ENCODE assay signal across 8 cellular contexts in the genomic region with DNA sequence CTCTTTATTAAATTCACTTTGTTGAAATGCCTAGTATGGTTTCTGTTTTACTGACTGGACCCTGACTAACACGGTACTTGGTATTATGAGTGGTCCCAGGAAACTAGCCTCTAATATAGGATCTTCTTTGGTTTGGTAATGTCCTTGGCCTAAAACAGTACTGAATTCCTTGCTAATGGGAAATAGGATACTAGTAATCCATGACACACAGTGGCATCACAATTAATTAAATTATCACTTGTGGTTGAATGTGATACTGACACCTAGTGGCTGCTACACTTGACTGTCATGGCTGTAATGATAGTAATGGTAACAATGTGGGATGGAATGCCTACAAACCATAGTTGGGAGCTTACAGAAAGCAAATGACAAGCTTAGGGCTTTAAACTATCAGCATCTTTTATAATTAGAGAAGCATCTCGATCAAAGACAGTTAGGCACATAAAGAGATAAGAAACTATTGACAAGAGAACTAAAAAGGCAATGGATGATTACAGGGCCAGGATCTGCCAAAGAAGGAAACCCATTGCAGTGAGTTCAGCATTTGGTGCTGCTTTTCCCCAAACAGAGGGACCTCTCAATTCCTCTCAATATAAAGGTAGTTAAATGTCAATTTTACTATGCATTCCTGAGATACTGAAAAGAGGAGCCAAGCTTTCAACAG. TPM values are rescaled to one million over a fixed set of nuclear protein-coding genes. Genes with fewer than 3 reads are reported as not detected.
DNase-seq lines count a peak whose midpoint lies in the region; ATAC-seq, FAIRE-seq and TF ChIP-seq lines count a peak whose summit lies in the region.

No MANE protein-coding gene starts in this region.

- no peaks in the 10 kb centered on the region for H3K4me1 ChIP-seq in heart left ventricle

- H3K9me3 ChIP-seq in WERI-Rb-1 (ENCODE audit: severe bottlenecking) (no peaks in the 10 kb centered on the region), heart left ventricle (no peaks in the 10 kb centered on the region)

- TF ChIP-seq POLR2A in GM12891 (IDR thresholded peaks at IDR 0.05; ENCODE audit: low read depth, low read length) (no peak), NB4 (IDR thresholded peaks at IDR 0.05; ENCODE audit: extremely low read depth, insufficient read length) (no peak), heart left ventricle (IDR thresholded peaks at IDR 0.05) (no peak)

- intact Hi-C loops in heart left ventricle (cut with DNase I), result loop anchor here (1.0 to 10.0 kb wide), 10 partner anchors 61 to 481 kb away; a partner anchor contains a TSS

- peak; percentile 63 for TF ChIP-seq CTCF in NB4 (IDR thresholded peaks at IDR 0.05; ENCODE audit: low read depth, low read length)
- TF ChIP-seq CTCF in WERI-Rb-1 (IDR thresholded peaks at IDR 0.05; ENCODE audit: low read depth, low read length), result peak; percentile 53
- peak; percentile 60 to 83 (median 75) for TF ChIP-seq CTCF in heart left ventricle (IDR thresholded peaks at IDR 0.05)
- TF ChIP-seq CTCF in retinal pigment epithelial cell (conservative IDR thresholded peaks at IDR 0.05; ENCODE audit: low read depth, low read length), result peak; percentile 67

- ATAC-seq in heart left ventricle (peak in 3 of 4 donors; percentile 64 to 72 (median 66)), GM21515 (IDR thresholded peaks at IDR 0.05; ENCODE audit: unreplicated experiment) (no peak)

- H3K36me3 ChIP-seq in WERI-Rb-1 (no peaks in the 10 kb centered on the region), heart left ventricle (peaks cover 0 to 62% (median 44%) of the 10 kb centered on the region in 9 donors)

- FAIRE-seq in GM12891 (lab: Jason Lieb, UNC), result peak; percentile 84

- H3K27me3 ChIP-seq in WERI-Rb-1 (ENCODE audit: insufficient read depth, low read depth, severe bottlenecking), result no peaks in the 10 kb centered on the region
- H3K27me3 ChIP-seq in heart left ventricle, result no peaks in the 10 kb centered on the region

- H3K27ac ChIP-seq in WERI-Rb-1 (no peak overlapping the region), heart left ventricle (no peak overlapping the region)

- H3K4me3 ChIP-seq in NB4 (ENCODE audit: low read depth, low read length) (no peak overlapping the region), WERI-Rb-1 (ENCODE audit: low read depth, low read length) (no peak overlapping the region), heart left ventricle (no peak overlapping the region), retinal pigment epithelial cell (ENCODE audit: low read length) (no peak overlapping the region)

- DNase-seq in Ammon's horn (ENCODE audit: low spot score), result peak; percentile 77
- DNase-seq in GM12891 (ENCODE audit: insufficient read length, low spot score), result no peak
- peak; percentile 57 for DNase-seq in NB4 (ENCODE audit: low read depth)
- DNase-seq in WERI-Rb-1, result peak; percentile 24
- DNase-seq in heart left ventricle, result no peak
- peak; percentile 12 for DNase-seq in retinal pigment epithelial cell (ENCODE audit: low read depth)
- DNase-seq in ecto neural progenitor cell (ENCODE audit: low spot score), result no peak

- WGBS in heart left ventricle, 4 donors, result 57 to 61% (median 59%) methylated on average over 2 of the region's 2 CpGs

TF ChIP-seq in GM12891, 5 proteins besides CTCF, POLR2A, EP300 and RAD21:
- TF ChIP-seq POLR2AphosphoS5 (IDR thresholded peaks at IDR 0.05; ENCODE audit: low read depth, low read length) (no peak), TAF1 (IDR thresholded peaks at IDR 0.05; ENCODE audit: low read depth, low read length) (no peak), SPI1 (IDR thresholded peaks at IDR 0.05; ENCODE audit: low read depth, low read length) (no peak), POU2F2 (IDR thresholded peaks at IDR 0.05; ENCODE audit: low read depth, low read length) (no peak), PAX5 (IDR thresholded peaks at IDR 0.05; ENCODE audit: insufficient read depth, low read length, severe bottlenecking) (no peak)

RNA-seq across cellular contexts. Expression of a gene that starts 8.6 kb away (rescaled TPM):
- polyA plus RNA-seq in GM12891 (2012; ENCODE audit: low read depth, missing spikeins), result 11.9 TPM
- 1 to 10 TPM; 3.9 to 9.4 (median 5.4) TPM for total RNA-seq in heart left ventricle
- 1 to 10 TPM; 2.2 to 6.0 TPM for polyA plus RNA-seq in heart left ventricle

RNA-seq across cellular contexts. Expression of a gene that starts 24.4 kb away (rescaled TPM):
- polyA plus RNA-seq in GM12891 (2012; ENCODE audit: low read depth, missing spikeins), result 26.1 TPM
- total RNA-seq in heart left ventricle, result 10 to 100 TPM; 13.2 to 26.9 (median 16.1) TPM
- 10 to 100 TPM in 1 of 2 donors, 1 to 10 TPM in 1; 9.5 to 24.1 TPM for polyA plus RNA-seq in heart left ventricle

RNA-seq across cellular contexts. Expression of a gene that starts 24.6 kb away (rescaled TPM):
- 34.4 TPM for polyA plus RNA-seq in GM12891 (2012; ENCODE audit: low read depth, missing spikeins)
- 10 to 100 TPM; 10.7 to 24.9 (median 18.9) TPM for total RNA-seq in heart left ventricle
- polyA plus RNA-seq in heart left ventricle, result 10 to 100 TPM; 14.0 to 36.7 TPM

RNA-seq across cellular contexts. Expression of a gene that starts 32.0 kb away (rescaled TPM):
- 3.9 TPM for polyA plus RNA-seq in GM12891 (2012; ENCODE audit: low read depth, missing spikeins)
- total RNA-seq in heart left ventricle, result 10 to 100 TPM in 6 of 9 donors, 1 to 10 TPM in 3; 7.7 to 18.8 (median 10.4) TPM
- polyA plus RNA-seq in heart left ventricle, result 10 to 100 TPM in 1 of 2 donors, 1 to 10 TPM in 1; 9.8 to 14.7 TPM

Comparison
In these comparisons a context has a peak if more than half of its experiments do, and no peak if none do; other contexts are left out.
1. DNase-seq: peak in Ammon's horn (single experiment), NB4 (single experiment), WERI-Rb-1 (single experiment) and retinal pigment epithelial cell (single experiment); none in GM12891 (single experiment), heart left ventricle (0 of 5) and ecto neural progenitor cell (single experiment).
2. Peak in every context shown above with its lines, with median percentiles within 50 percentile points of each other: CTCF ChIP-seq.